ENCODE assay signal across 8 cellular contexts in the genomic region with DNA sequence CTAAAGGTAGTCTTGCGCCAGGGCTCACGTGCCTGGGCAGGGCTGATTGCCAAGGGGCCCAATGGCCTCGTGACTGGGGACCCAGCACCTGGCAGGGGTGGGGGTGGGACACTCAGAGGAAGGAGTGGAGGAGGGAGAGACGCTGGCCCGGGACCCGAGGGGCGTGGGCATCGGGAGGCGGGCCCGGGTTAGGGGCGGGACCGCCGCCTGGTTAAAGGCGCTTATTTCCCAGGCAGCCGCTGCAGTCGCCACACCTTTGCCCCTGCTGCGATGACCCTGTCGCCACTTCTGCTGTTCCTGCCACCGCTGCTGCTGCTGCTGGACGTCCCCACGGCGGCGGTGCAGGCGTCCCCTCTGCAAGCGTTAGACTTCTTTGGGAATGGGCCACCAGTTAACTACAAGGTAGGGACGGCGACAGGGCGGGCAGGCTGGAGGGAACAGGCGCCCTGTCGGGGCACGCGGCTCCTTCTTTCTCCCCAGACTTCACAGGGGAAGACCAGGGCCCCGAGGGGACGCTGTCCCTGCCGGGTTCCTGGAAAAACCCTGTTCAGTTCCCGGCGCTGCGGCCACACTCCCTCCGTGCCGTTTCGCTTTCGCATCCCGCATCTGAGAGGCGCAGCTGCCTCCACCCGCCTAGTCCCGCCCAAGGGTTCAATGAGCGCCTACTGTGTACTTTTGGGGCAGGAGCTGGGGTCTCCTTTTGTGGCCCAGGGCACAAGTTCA. TPM values are rescaled to one million over a fixed set of nuclear protein-coding genes. Genes with fewer than 3 reads are reported as not detected.
DNase-seq lines count a peak whose midpoint lies in the region; ATAC-seq and TF ChIP-seq lines count a peak whose summit lies in the region.

Gene IFI30, plus strand, starts transcription at position 242 of the 723 bp plus-strand sequence. Its CDS starts 29 bp downstream, at position 271.

- no peaks in the 10 kb centered on the region for H3K9me3 ChIP-seq in CD4-positive, alpha-beta T cell (ENCODE audit: control insufficient read depth, low read length)
- no peaks in the 10 kb centered on the region for H3K9me3 ChIP-seq in Peyer's patch

- TF ChIP-seq POLR2A in GM19193 (IDR thresholded peaks at IDR 0.05; ENCODE audit: extremely low read depth, insufficient read depth, insufficient read length): peak; percentile 98
- peak; percentile 66 to 77 for TF ChIP-seq POLR2A in Peyer's patch (IDR thresholded peaks at IDR 0.05)

- intact Hi-C loops in CD4-positive, alpha-beta T cell (cut with DNase I, micrococcal nuclease): no loop called here
- intact Hi-C loops in activated naive CD4-positive, alpha-beta T cell treated with anti-CD3 and anti-CD28 coated beads for 36 hours (cut with micrococcal nuclease): loop anchor here (1.0 kb wide), 1 partner anchor 19 kb away; no protein-coding TSS in a partner anchor
- intact Hi-C loops in Right ventricle myocardium superior (cut with DNase I): no loop called here

- ATAC-seq in CD4-positive, alpha-beta T cell (ENCODE audit: poor library complexity): peak; percentile 88
- ATAC-seq in HG03460 (IDR thresholded peaks at IDR 0.05; ENCODE audit: unreplicated experiment) (peak; percentile 40), Right ventricle myocardium superior (ENCODE audit: poor library complexity) (peak; percentile 80), HG03342 (IDR thresholded peaks at IDR 0.05; ENCODE audit: unreplicated experiment) (no peak)

- H3K36me3 Mint-ChIP-seq in CD4-positive, alpha-beta T cell (ENCODE audit: low read depth): peaks cover 4% of the 10 kb centered on the region
- H3K36me3 Mint-ChIP-seq in activated naive CD4-positive, alpha-beta T cell treated with anti-CD3 and anti-CD28 coated beads for 36 hours (ENCODE audit: low read depth): peaks cover 8% of the 10 kb centered on the region

- H3K27me3 Mint-ChIP-seq in CD4-positive, alpha-beta T cell: no peaks in the 10 kb centered on the region
- no peaks in the 10 kb centered on the region for H3K27me3 Mint-ChIP-seq in activated naive CD4-positive, alpha-beta T cell treated with anti-CD3 and anti-CD28 coated beads for 36 hours (ENCODE audit: low read depth)

- CTCF ChIA-PET in CD4-positive, alpha-beta T cell (lab: Charles Lee): interaction anchor here (0.8 kb wide), 1 partner anchor 106 kb away, joined by 3 read pairs; no protein-coding TSS in a partner anchor
- CTCF ChIA-PET in activated naive CD4-positive, alpha-beta T cell treated with anti-CD3 and anti-CD28 coated beads for 36 hours (lab: Charles Lee): interaction anchor here (0.6 to 1.6 kb wide), 5 partner anchors 12 to 155 kb away, joined by 3 to 4 read pairs (median 3); no protein-coding TSS in a partner anchor

- peak within 1 kb of the TSS; percentile 64 for H3K27ac Mint-ChIP-seq in CD4-positive, alpha-beta T cell
- no peak within 1 kb of the TSS for H3K27ac Mint-ChIP-seq in activated naive CD4-positive, alpha-beta T cell treated with anti-CD3 and anti-CD28 coated beads for 36 hours

- H3K27me3 ChIP-seq in CD4-positive, alpha-beta T cell (ENCODE audit: control insufficient read depth, insufficient read depth, low read length): no peaks in the 10 kb centered on the region
- H3K27me3 ChIP-seq in Peyer's patch: no peaks in the 10 kb centered on the region

- peaks cover 0 to 22% (median 12%) of the 10 kb centered on the region in 4 donors for H3K4me1 ChIP-seq in Peyer's patch

- peak within 1 kb of the TSS; percentile 56 to 80 (median 68) for H3K4me3 ChIP-seq in Peyer's patch

- H3K36me3 ChIP-seq in Peyer's patch: peaks cover 0 to 27% (median 0%) of the 10 kb centered on the region in 3 donors

- H3K9me3 Mint-ChIP-seq in CD4-positive, alpha-beta T cell: no peaks in the 10 kb centered on the region
- H3K9me3 Mint-ChIP-seq in activated naive CD4-positive, alpha-beta T cell treated with anti-CD3 and anti-CD28 coated beads for 36 hours: no peaks in the 10 kb centered on the region

- H3K4me1 Mint-ChIP-seq in CD4-positive, alpha-beta T cell (ENCODE audit: low read depth): peaks cover 13% of the 10 kb centered on the region
- peaks cover 6% of the 10 kb centered on the region for H3K4me1 Mint-ChIP-seq in activated naive CD4-positive, alpha-beta T cell treated with anti-CD3 and anti-CD28 coated beads for 36 hours (ENCODE audit: low read depth)

- POLR2A ChIA-PET in CD4-positive, alpha-beta T cell (lab: Charles Lee): interaction anchor here (0.9 to 1.6 kb wide), 5 partner anchors 18 to 107 kb away, joined by 3 to 14 read pairs (median 5); partner anchors contain the start of genes JUND, MPV17L2 and PIK3R2

- peak within 1 kb of the TSS; percentile 92 for H3K4me3 Mint-ChIP-seq in CD4-positive, alpha-beta T cell
- H3K4me3 Mint-ChIP-seq in activated naive CD4-positive, alpha-beta T cell treated with anti-CD3 and anti-CD28 coated beads for 36 hours: peak within 1 kb of the TSS; percentile 81

- no peak for TF ChIP-seq CTCF in CD4-positive, alpha-beta T cell (IDR thresholded peaks at IDR 0.05)
- TF ChIP-seq CTCF in Peyer's patch (IDR thresholded peaks at IDR 0.05): peak in 1 of 6 experiments; percentile 8

- peak in 6 of 10 experiments; percentile 25 to 68 (median 54) for DNase-seq in CD4-positive, alpha-beta T cell
- peak; percentile 86 to 95 (median 93) for DNase-seq in Peyer's patch
- peak; percentile 68 for DNase-seq in activated naive CD4-positive, alpha-beta T cell treated with anti-CD3 and anti-CD28 coated beads for 36 hours
- DNase-seq in Right ventricle myocardium superior: peak; percentile 88
- DNase-seq in pons (ENCODE audit: low spot score): peak; percentile 59

- H3K27ac ChIP-seq in CD4-positive, alpha-beta T cell (ENCODE audit: low read depth, low read length): peak within 1 kb of the TSS; percentile 35
- peak within 1 kb of the TSS; percentile 70 to 91 (median 78) for H3K27ac ChIP-seq in Peyer's patch

RNA-seq across cellular contexts. Expression of gene IFI30, which starts in this region (rescaled TPM):
- total RNA-seq in CD4-positive, alpha-beta T cell: 10 to 100 TPM; 10.6 to 10.7 TPM
- total RNA-seq in Peyer's patch (100 to 1,000 TPM in 1 of 4 donors, 10 to 100 TPM in 3; 54.9 to 109 (median 60.7) TPM), Right ventricle myocardium superior (23.1 TPM)
- total RNA-seq in activated naive CD4-positive, alpha-beta T cell treated with anti-CD3 and anti-CD28 coated beads for 36 hours: 10 to 100 TPM; 19.0 to 20.8 TPM
